ENCODE assay signal across 11 cellular contexts in genomic region chr11:72001834-72002591, GRCh38. TPM values are rescaled to one million over a fixed set of nuclear protein-coding genes. Genes with fewer than 3 reads are reported as not detected.
DNase-seq lines count a peak whose midpoint lies in the region; ATAC-seq and TF ChIP-seq lines count a peak whose summit lies in the region.
"Had no signal": no experiment of that assay in that cellular context is flagged by ENCODE, and none has a peak within 500 bp of the region (broad histone marks: within the 10 kb centered on the region; RNA-seq: fewer than 3 reads in every experiment).

No MANE protein-coding gene starts in this region.

- H2BK15ac ChIP-seq in H9 (ENCODE audit: low read depth, low read length): no peak overlapping the region

- WGBS in H9 (ENCODE audit: extremely low coverage, insufficient read length, low lambda C conversion rate): no CpG with 5 or more reads among the region's 10 CpGs
- WGBS in tibial nerve, 2 donors: 48 to 55% methylated on average over 10 of the region's 10 CpGs

- H3K9me3 Mint-ChIP-seq in CD14-positive monocyte (peaks cover 0 to 4% (median 0%) of the 10 kb centered on the region in 7 donors), H9 (no peaks in the 10 kb centered on the region), naive B cell (no peaks in the 10 kb centered on the region)

- H3K56ac ChIP-seq in H9 (ENCODE audit: insufficient read length, low read depth, low read length): no peak overlapping the region

- DNase-seq in CD14-positive monocyte (ENCODE audit: low spot score) (no peak), H9 (no peak), astrocyte of the spinal cord (ENCODE audit: low read depth, low spot score) (peak; percentile 27), naive B cell (no peak), KBM-7 (no peak), DMS53 (lab: John Stamatoyannopoulos, UW) (no peak), tibial nerve (ENCODE audit: low spot score in 2 of 2) (no peak)
- DNase-seq: heart right ventricle, NCI-H226 had no signal

- H3K79me2 ChIP-seq in H9 (ENCODE audit: insufficient read depth, low read length): no peaks in the 10 kb centered on the region

- H3K36me3 ChIP-seq in tibial nerve: peaks cover 10 to 72% (median 38%) of the 10 kb centered on the region in 3 donors

- no peak overlapping the region for H3K4me2 ChIP-seq in H9 (ENCODE audit: insufficient read depth, insufficient read length, low read length)

- no peaks in the 10 kb centered on the region for H3K9me3 ChIP-seq in H9 (ENCODE audit: control insufficient read depth, low read depth, low read length)
- H3K9me3 ChIP-seq in tibial nerve: no peaks in the 10 kb centered on the region
- H3K9me3 ChIP-seq: heart right ventricle, thoracic aorta had no signal

- H3K27me3 ChIP-seq in H9 (ENCODE audit: insufficient read depth, low read length) (no peaks in the 10 kb centered on the region), tibial nerve (no peaks in the 10 kb centered on the region)
- H3K27me3 ChIP-seq: heart right ventricle had no signal

- no peak overlapping the region for H2BK5ac ChIP-seq in H9 (ENCODE audit: insufficient read length, low read length)

- no peaks in the 10 kb centered on the region for H3K79me1 ChIP-seq in H9 (ENCODE audit: insufficient read depth, low read depth, low read length, poor library complexity, severe bottlenecking)

- TF ChIP-seq CTCF in CD14-positive monocyte (IDR thresholded peaks at IDR 0.05) (no peak), H9 (conservative IDR thresholded peaks at IDR 0.05) (no peak), astrocyte of the spinal cord (IDR thresholded peaks at IDR 0.05; ENCODE audit: low read depth, low read length) (no peak), tibial nerve (IDR thresholded peaks at IDR 0.05) (no peak)

- no peak overlapping the region for H2BK20ac ChIP-seq in H9 (ENCODE audit: low read depth, low read length, poor library complexity, severe bottlenecking)

- intact Hi-C loops in CD14-positive monocyte (cut with micrococcal nuclease): no loop called here

- no peak overlapping the region for H3K23ac ChIP-seq in H9 (ENCODE audit: insufficient read length, low read depth, low read length)

- H3K18ac ChIP-seq in H9 (ENCODE audit: insufficient read length, low read depth, low read length): no peak overlapping the region

- H3K27me3 Mint-ChIP-seq in CD14-positive monocyte (ENCODE audit: low read depth in 3 of 3): peaks cover 0 to 3% (median 2%) of the 10 kb centered on the region in 3 donors
- H3K27me3 Mint-ChIP-seq in H9 (ENCODE audit: low read depth): peaks cover 8% of the 10 kb centered on the region; the same call in 1 of the 2 replicates
- H3K27me3 Mint-ChIP-seq in naive B cell: no peaks in the 10 kb centered on the region

- H3K9ac ChIP-seq in H9 (ENCODE audit: extremely low read depth, insufficient read length, low read length): no peak overlapping the region

- H3K27ac Mint-ChIP-seq in CD14-positive monocyte: peak overlapping the region in 6 of 7 donors; percentile 15 to 73 (median 58)
- H3K27ac Mint-ChIP-seq in H9: peak overlapping the region in 2 of 3 experiments; percentile 9 to 88; a peak in 5 of 7 replicates
- peak overlapping the region; percentile 24 to 83 (median 36) for H3K27ac Mint-ChIP-seq in naive B cell

- H2BK120ac ChIP-seq in H9 (ENCODE audit: low read depth, low read length, poor library complexity, severe bottlenecking): no peak overlapping the region

- no peak overlapping the region for H3T11ph ChIP-seq in H9 (ENCODE audit: low read length)

- no peak overlapping the region for H2AK5ac ChIP-seq in H9 (ENCODE audit: insufficient read length, low read length)

- H3K36me3 Mint-ChIP-seq in CD14-positive monocyte (peaks cover 73 to 79% of the 10 kb centered on the region in 2 donors), H9 (ENCODE audit: insufficient read depth in 1 of 3, low read depth in 3 of 3) (peaks cover 38 to 69% (median 56%) of the 10 kb centered on the region in 3 experiments; a peak in 6 of 7 replicates), naive B cell (peaks cover 5 to 13% of the 10 kb centered on the region in 2 donors)

- H3K4ac ChIP-seq in H9 (ENCODE audit: low read depth, low read length): no peak overlapping the region

- no peak overlapping the region for H4K8ac ChIP-seq in H9 (replicated peaks; ENCODE audit: insufficient read length, low read depth, low read length)

- in situ Hi-C loops in astrocyte of the spinal cord (cut with HindIII; ENCODE audit: low sequenced_read_pairs): no loop called here
- in situ Hi-C loops in KBM-7 (cut with MboI; ENCODE audit: low pct_unique_long_range_greater_than_20kb, low sequenced_read_pairs): loop anchor here (25.0 kb wide), 1 partner anchor 435 kb away; the partner anchor contains the start of gene CLPB

- H3K27ac ChIP-seq in H9 (ENCODE audit: insufficient read length, low read depth, low read length) (no peak overlapping the region), tibial nerve (peak overlapping the region in 1 of 4 donors; percentile 28)
- H3K27ac ChIP-seq: thoracic aorta had no signal

- H2AFZ ChIP-seq in H9 (ENCODE audit: low read length): no peak overlapping the region

- ATAC-seq in naive B cell (ENCODE audit: low read depth in 2 of 2) (no peak), HG03342 (IDR thresholded peaks at IDR 0.05; ENCODE audit: unreplicated experiment) (no peak)
- ATAC-seq: heart right ventricle had no signal

- no peak overlapping the region for H3K4me3 Mint-ChIP-seq in CD14-positive monocyte
- H3K4me3 Mint-ChIP-seq in H9: no peak overlapping the region; a peak in 1 of 5 replicates
- peak overlapping the region in 1 of 8 donors; percentile 79 for H3K4me3 Mint-ChIP-seq in naive B cell

- no peak overlapping the region for H4K91ac ChIP-seq in H9 (ENCODE audit: insufficient read length, low read depth, low read length)

- H2BK12ac ChIP-seq in H9 (ENCODE audit: insufficient read length, low read depth, low read length): no peak overlapping the region

- H4K5ac ChIP-seq in H9 (ENCODE audit: insufficient read length, low read depth, low read length): no peak overlapping the region

- H3K4me3 ChIP-seq in astrocyte of the spinal cord (ENCODE audit: low read depth, low read length) (no peak overlapping the region), tibial nerve (no peak overlapping the region)
- H3K4me3 ChIP-seq: heart right ventricle, thoracic aorta had no signal

- no peak for TF ChIP-seq POLR2A in tibial nerve (IDR thresholded peaks at IDR 0.05)

- H3K4me1 Mint-ChIP-seq in CD14-positive monocyte: peaks cover 29% of the 10 kb centered on the region
- peaks cover 0 to 7% of the 10 kb centered on the region in 2 experiments; a peak in 1 of 4 replicates for H3K4me1 Mint-ChIP-seq in H9
- H3K4me1 Mint-ChIP-seq in naive B cell: peaks cover 27 to 42% (median 33%) of the 10 kb centered on the region in 3 donors

- H3K23me2 ChIP-seq in H9 (ENCODE audit: insufficient read length, low read depth, low read length, poor library complexity, severe bottlenecking): no peaks in the 10 kb centered on the region

- no peak overlapping the region for H3K14ac ChIP-seq in H9 (ENCODE audit: insufficient read depth, low read length)

- H4K20me1 ChIP-seq in H9 (ENCODE audit: control insufficient read depth, insufficient read depth, insufficient read length): peaks cover 2% of the 10 kb centered on the region

- H3K4me1 ChIP-seq in H9 (ENCODE audit: insufficient read depth, low read length): no peaks in the 10 kb centered on the region
- peaks cover 0 to 31% (median 12%) of the 10 kb centered on the region in 4 donors for H3K4me1 ChIP-seq in tibial nerve

- peak in 1 of 2 donors; percentile 10 for TF ChIP-seq EP300 in tibial nerve (IDR thresholded peaks at IDR 0.05)

RNA-seq across cellular contexts. Expression of gene IL18BP, which starts 3.3 kb away (rescaled TPM):
- polyA plus RNA-seq in CD14-positive monocyte (1 to 10 TPM; 7.4 to 8.3 TPM), naive B cell (ENCODE audit: low read depth in 6 of 6) (10 to 100 TPM in 1 of 6 donors, 1 to 10 TPM in 5; 2.1 to 10.4 (median 5.7) TPM)
- total RNA-seq in H9 (2021) (10.2 and 10.6 TPM in 2 replicates), tibial nerve (10 to 100 TPM in 1 of 4 donors, 1 to 10 TPM in 3; 5.1 to 11.6 (median 6.3) TPM)
